12 cellular contexts compared by ENCODE assay signal in genomic region chr7:100372694-100373093, GRCh38. TPM values are rescaled to one million over a fixed set of nuclear protein-coding genes. Genes with fewer than 3 reads are reported as not detected.
DNase-seq lines count a peak whose midpoint lies in the region; ATAC-seq, FAIRE-seq and TF ChIP-seq lines count a peak whose summit lies in the region.
"Had no signal": no experiment of that assay in that cellular context is flagged by ENCODE, and none has a peak within 500 bp of the region (broad histone marks: within the 10 kb centered on the region; RNA-seq: fewer than 3 reads in every experiment).

No MANE protein-coding gene starts in this region.

- no peaks in the 10 kb centered on the region for H3K9me3 ChIP-seq in left ventricle myocardium inferior (replicated peaks)
- no peaks in the 10 kb centered on the region for H3K9me3 ChIP-seq in GM12878 (replicated peaks; ENCODE audit: control insufficient read depth, insufficient read depth, low read length)
- no peaks in the 10 kb centered on the region for H3K9me3 ChIP-seq in muscle layer of duodenum (ENCODE audit: control insufficient read depth in 1 of 2, low read length in 2 of 2)
- no peaks in the 10 kb centered on the region for H3K9me3 ChIP-seq in upper lobe of right lung
- no peaks in the 10 kb centered on the region for H3K9me3 ChIP-seq in thyroid gland
- H3K9me3 ChIP-seq: thoracic aorta had no signal

- H2AFZ ChIP-seq in GM12878 (ENCODE audit: control insufficient read depth, low read depth, low read length): no peak overlapping the region

- H3K4me2 ChIP-seq in GM12878 (ENCODE audit: control insufficient read depth, insufficient read depth): no peak overlapping the region

- H3K4me1 ChIP-seq in left ventricle myocardium inferior (peaks cover 8% of the 10 kb centered on the region), GM12878 (ENCODE audit: control insufficient read depth, insufficient read depth, low read length) (peaks cover 45% of the 10 kb centered on the region), muscle layer of duodenum (ENCODE audit: control insufficient read depth in 1 of 2, insufficient read depth in 2 of 2, low read length in 2 of 2) (no peaks in the 10 kb centered on the region), upper lobe of right lung (peaks cover 4% of the 10 kb centered on the region), thyroid gland (no peaks in the 10 kb centered on the region)

- H3K4me3 ChIP-seq in left ventricle myocardium inferior (no peak overlapping the region), GM12878 (no peak overlapping the region), muscle layer of duodenum (ENCODE audit: low read depth in 1 of 2, low read length in 2 of 2) (no peak overlapping the region), upper lobe of right lung (no peak overlapping the region), thyroid gland (replicated peaks in 1 of 3) (no peak overlapping the region)

- RAD21 ChIA-PET in GM12878 (lab: Charles Lee; ENCODE audit: unreplicated experiment): interaction anchor here (1.4 kb wide), 1 partner anchor 35 kb away, joined by 4 read pairs; no protein-coding TSS in a partner anchor

- in situ Hi-C loops in GM12878 (cut with MboI): no loop called here

- H3K36me3 ChIP-seq in left ventricle myocardium inferior: peaks cover 12% of the 10 kb centered on the region
- no peaks in the 10 kb centered on the region for H3K36me3 ChIP-seq in GM12878 (ENCODE audit: control insufficient read depth in 2 of 2, insufficient read depth in 2 of 2, low read length in 1 of 2)
- peaks cover 0 to under 1% of the 10 kb centered on the region in 2 donors for H3K36me3 ChIP-seq in muscle layer of duodenum (ENCODE audit: control insufficient read depth in 1 of 2, insufficient read depth in 2 of 2, low read length in 2 of 2)
- no peaks in the 10 kb centered on the region for H3K36me3 ChIP-seq in upper lobe of right lung
- no peaks in the 10 kb centered on the region for H3K36me3 ChIP-seq in thyroid gland
- H3K36me3 ChIP-seq: brain microvascular endothelial cell had no signal

- no peak for TF ChIP-seq RAD21 in GM12878 (IDR thresholded peaks at IDR 0.05; ENCODE audit: insufficient read depth, low read depth, low read length)

- no peak for TF ChIP-seq CTCF in left ventricle myocardium inferior (IDR thresholded peaks at IDR 0.05; ENCODE audit: borderline replicate concordance)
- no peak for TF ChIP-seq CTCF in GM12878 (IDR thresholded peaks at IDR 0.05 in 2 of 3, conservative IDR thresholded peaks at IDR 0.05 in 1 of 3; ENCODE audit: control insufficient read depth in 2 of 3, extremely low read depth in 1 of 3, insufficient read depth in 1 of 3, low read depth in 3 of 3, low read length in 3 of 3)
- no peak for TF ChIP-seq CTCF in upper lobe of right lung (IDR thresholded peaks at IDR 0.05)
- no peak for TF ChIP-seq CTCF in thyroid gland (IDR thresholded peaks at IDR 0.05)

- H3K27me3 ChIP-seq in left ventricle myocardium inferior (ENCODE audit: low read depth): no peaks in the 10 kb centered on the region
- H3K27me3 ChIP-seq in GM12878 (replicated peaks in 1 of 2; ENCODE audit: control insufficient read depth in 2 of 2, insufficient read depth in 2 of 2, low read length in 1 of 2): no peaks in the 10 kb centered on the region
- H3K27me3 ChIP-seq in muscle layer of duodenum (ENCODE audit: low read depth, low read length): no peaks in the 10 kb centered on the region
- H3K27me3 ChIP-seq in upper lobe of right lung: no peaks in the 10 kb centered on the region
- no peaks in the 10 kb centered on the region for H3K27me3 ChIP-seq in thyroid gland
- H3K27me3 ChIP-seq: brain microvascular endothelial cell had no signal

- POLR2A ChIA-PET in GM12878 (lab: Charles Lee): interaction anchor here (1.0 kb wide), 1 partner anchor 64 kb away, joined by 3 read pairs; the partner anchor contains the start of gene PPP1R35

- intact Hi-C loops in left ventricle myocardium inferior (cut with micrococcal nuclease) (no loop called here), left ventricle myocardium superior (cut with micrococcal nuclease) (no loop called here), GM12878 (cut with micrococcal nuclease; ENCODE audit: unreplicated experiment) (no loop called here), upper lobe of right lung (cut with DNase I) (no loop called here), thyroid gland (cut with DNase I) (no loop called here)

- FAIRE-seq in GM12878 (lab: Jason Lieb, UNC): no peak
- FAIRE-seq: HTR-8/SVneo had no signal

- H4K20me1 ChIP-seq in GM12878 (ENCODE audit: control insufficient read depth, insufficient read depth): no peaks in the 10 kb centered on the region

- TF ChIP-seq EP300 in GM12878 (IDR thresholded peaks at IDR 0.05; ENCODE audit: borderline replicate concordance in 1 of 2, control insufficient read depth in 1 of 2, low read depth in 2 of 2, low read length in 2 of 2): no peak

- 72% methylated on average over 6 of the region's 6 CpGs for WGBS in GM12878 (ENCODE audit: insufficient coverage, insufficient replicate concordance, low lambda C conversion rate, missing lambda C conversion rate)
- 67% methylated on average over 6 of the region's 6 CpGs; no CpG with 5 or more reads in 1 of the 2 donors for WGBS in thyroid gland, 2 donors

- no peak for ATAC-seq in left ventricle myocardium superior
- no peak for ATAC-seq in GM12878
- ATAC-seq in upper lobe of right lung: peak; percentile 2

- no TSS peak for BruUV-seq in GM12878 (replicated peaks; lab: Mats Ljungman, UMichigan)

- CTCF ChIA-PET in GM12878 (lab: Yijun Ruan, JAX): interaction anchor here (0.6 to 10.0 kb wide), 2 partner anchors 34 to 171 kb away, joined by 3 to 134 read pairs; no protein-coding TSS in a partner anchor

- peak overlapping the region; percentile 59 for H3K27ac ChIP-seq in left ventricle myocardium inferior (replicated peaks)
- no peak overlapping the region for H3K27ac ChIP-seq in GM12878 (ENCODE audit: control insufficient read depth, insufficient read depth)
- H3K27ac ChIP-seq in muscle layer of duodenum (ENCODE audit: low read length): peak overlapping the region; percentile 63
- peak overlapping the region; percentile 75 for H3K27ac ChIP-seq in upper lobe of right lung
- H3K27ac ChIP-seq in thyroid gland: no peak overlapping the region
- H3K27ac ChIP-seq: brain microvascular endothelial cell had no signal

- H3K79me2 ChIP-seq in GM12878 (ENCODE audit: control insufficient read depth, insufficient read depth, low read length): peaks cover 20% of the 10 kb centered on the region

- DNase-seq in left ventricle myocardium inferior (no peak), left ventricle myocardium superior (no peak), GM12878 (ENCODE audit: low read depth, low spot score) (no peak), upper lobe of right lung (peak; percentile 64), 8988T (no peak), thyroid gland (no peak), SW480 (ENCODE audit: low spot score) (no peak)
- DNase-seq: NCI-H187 had no signal

- no peak; the same call in 1 of the 2 replicates for TF ChIP-seq POLR2A in GM12878 (IDR thresholded peaks at IDR 0.05; ENCODE audit: low read depth, low read length)
- no peak for TF ChIP-seq POLR2A in thyroid gland (IDR thresholded peaks at IDR 0.05)

- H3K9ac ChIP-seq in GM12878 (ENCODE audit: control insufficient read depth, insufficient read depth, low read length): no peak overlapping the region

- SMC1A ChIA-PET in GM12878 (lab: Charles Lee; ENCODE audit: uncharacterized antibody, unreplicated experiment): no interaction called here

RNA-seq across cellular contexts. Expression of gene PILRA, which starts 0.6 kb away (rescaled TPM):
- total RNA-seq in left ventricle myocardium inferior (2.0 TPM), left ventricle myocardium superior (3.2 TPM), GM12878 (2014; rRNA removed) (9.0 and 10.1 TPM in 2 replicates), GM12878 (2014; rRNA removed; fragmentation: Illumina TruSeq; extraction: Trizol) (10.8 and 11.1 TPM in 2 replicates), GM12878 (2021) (7.0 and 7.5 TPM in 2 replicates), upper lobe of right lung (36.9 TPM), thyroid gland (1 to 10 TPM; 2.4 to 6.4 (median 4.4) TPM)
- 51.4 and 53.5 TPM in 2 replicates for total RNA-seq in GM12878 (2013; cell fraction: nucleolus; rRNA removed)
- polyA plus RNA-seq in GM12878 (2011; ENCODE audit: low read depth): 2.1 TPM
- polyA plus RNA-seq in GM12878 (2011; rRNA removed) (30.2 and 43.3 TPM in 2 replicates), GM12878 (2014; fragmentation: Illumina TruSeq; extraction: Trizol) (12.0 and 14.2 TPM in 2 replicates), GM12878 (2014; fragmentation: Nextera tagmentation; extraction: Ambion mirVana) (10 to 100 TPM; 12.2 to 13.5 TPM), GM12878 (2014; rRNA removed) (12.7 and 15.2 TPM in 2 replicates), GM12878 (2016; fragmentation: Nextera tagmentation; extraction: Ambion mirVana) (1 to 10 TPM; 6.6 to 7.2 TPM)
- polyA plus RNA-seq in GM12878 (2011; cell fraction: cytosol; rRNA removed): 77.4 and 79.8 TPM in 2 replicates
- polyA plus RNA-seq in GM12878 (2011; cell fraction: nucleus; rRNA removed): 35.6 and 39.5 TPM in 2 replicates
- 4.9 and 7.0 TPM in 2 replicates for polyA plus RNA-seq in GM12878 (2012)
- 37.6 and 58.1 TPM in 2 replicates for polyA minus RNA-seq in GM12878 (2011; rRNA and poly(A)+ RNA removed)
- polyA minus RNA-seq in GM12878 (2011; cell fraction: cytosol; rRNA and poly(A)+ RNA removed): 8.8 and 9.1 TPM in 2 replicates
- polyA minus RNA-seq in GM12878 (2011; cell fraction: nucleus; rRNA and poly(A)+ RNA removed): 28.2 and 40.5 TPM in 2 replicates

RNA-seq across cellular contexts. Expression of gene PILRB, which starts 14.8 kb away (rescaled TPM):
- 10.6 TPM for total RNA-seq in left ventricle myocardium inferior
- total RNA-seq in left ventricle myocardium superior: 10.9 TPM
- total RNA-seq in GM12878 (2013; cell fraction: nucleolus; rRNA removed): 77.2 and 88.6 TPM in 2 replicates
- 23.9 and 24.0 TPM in 2 replicates for total RNA-seq in GM12878 (2014; rRNA removed)
- total RNA-seq in GM12878 (2014; rRNA removed; fragmentation: Illumina TruSeq; extraction: Trizol): 13.2 TPM in 2 replicates
- 23.1 and 24.1 TPM in 2 replicates for total RNA-seq in GM12878 (2021)
- polyA plus RNA-seq in GM12878 (2011; ENCODE audit: low read depth): 5.1 TPM
- 14.9 and 35.9 TPM in 2 replicates for polyA plus RNA-seq in GM12878 (2011; rRNA removed)
- 25.1 and 44.7 TPM in 2 replicates for polyA plus RNA-seq in GM12878 (2011; cell fraction: cytosol; rRNA removed)
- polyA plus RNA-seq in GM12878 (2011; cell fraction: nucleus; rRNA removed): 499 and 556 TPM in 2 replicates
- polyA plus RNA-seq in GM12878 (2012): 15.1 and 17.8 TPM in 2 replicates
- polyA plus RNA-seq in GM12878 (2014; fragmentation: Illumina TruSeq; extraction: Trizol): 16.9 and 26.5 TPM in 2 replicates
- polyA plus RNA-seq in GM12878 (2014; fragmentation: Nextera tagmentation; extraction: Ambion mirVana): 1 to 10 TPM; 2.6 to 5.6 TPM
- 50.3 and 55.4 TPM in 2 replicates for polyA plus RNA-seq in GM12878 (2014; rRNA removed)
- polyA plus RNA-seq in GM12878 (2016; fragmentation: Nextera tagmentation; extraction: Ambion mirVana): 10 to 100 TPM; 18.6 to 20.1 TPM
- polyA minus RNA-seq in GM12878 (2011; rRNA and poly(A)+ RNA removed): 8.9 and 25.0 TPM in 2 replicates
- polyA minus RNA-seq in GM12878 (2011; cell fraction: cytosol; rRNA and poly(A)+ RNA removed): 4.8 and 5.7 TPM in 2 replicates
- 26.7 and 66.3 TPM in 2 replicates for polyA minus RNA-seq in GM12878 (2011; cell fraction: nucleus; rRNA and poly(A)+ RNA removed)
- total RNA-seq in upper lobe of right lung: 38.1 TPM
- total RNA-seq in thyroid gland: 10 to 100 TPM; 60.9 to 86.5 (median 73.9) TPM

RNA-seq across cellular contexts. Expression of gene ZCWPW1, which starts 55.8 kb away (rescaled TPM):
- total RNA-seq in left ventricle myocardium inferior: 4.6 TPM
- 4.2 TPM for total RNA-seq in left ventricle myocardium superior
- 6.6 and 6.8 TPM in 2 replicates for total RNA-seq in GM12878 (2013; cell fraction: nucleolus; rRNA removed)
- 2.5 and 3.8 TPM in 2 replicates for total RNA-seq in GM12878 (2014; rRNA removed)
- total RNA-seq in GM12878 (2014; rRNA removed; fragmentation: Illumina TruSeq; extraction: Trizol): 3.8 and 4.4 TPM in 2 replicates
- 3.3 and 3.7 TPM in 2 replicates for total RNA-seq in GM12878 (2021)
- polyA plus RNA-seq in GM12878 (2011; ENCODE audit: low read depth): 4.2 TPM
- polyA plus RNA-seq in GM12878 (2011; rRNA removed): 2.9 and 4.6 TPM in 2 replicates
- 2.3 and 3.0 TPM in 2 replicates for polyA plus RNA-seq in GM12878 (2011; cell fraction: cytosol; rRNA removed)
- polyA plus RNA-seq in GM12878 (2011; cell fraction: nucleus; rRNA removed): 6.2 and 7.2 TPM in 2 replicates
- 3.7 and 4.0 TPM in 2 replicates for polyA plus RNA-seq in GM12878 (2012)
- 3.9 and 4.3 TPM in 2 replicates for polyA plus RNA-seq in GM12878 (2014; fragmentation: Illumina TruSeq; extraction: Trizol)
- polyA plus RNA-seq in GM12878 (2014; fragmentation: Nextera tagmentation; extraction: Ambion mirVana): 1 to 10 TPM; 1.3 to 2.3 TPM
- 4.4 and 5.1 TPM in 2 replicates for polyA plus RNA-seq in GM12878 (2014; rRNA removed)
- 1 to 10 TPM; 3.5 to 3.9 TPM for polyA plus RNA-seq in GM12878 (2016; fragmentation: Nextera tagmentation; extraction: Ambion mirVana)
- 1.5 and 2.0 TPM in 2 replicates for polyA minus RNA-seq in GM12878 (2011; rRNA and poly(A)+ RNA removed)
- 1.3 and 2.1 TPM in 2 replicates for polyA minus RNA-seq in GM12878 (2011; cell fraction: cytosol; rRNA and poly(A)+ RNA removed)
- polyA minus RNA-seq in GM12878 (2011; cell fraction: nucleus; rRNA and poly(A)+ RNA removed): 1.8 and 1.9 TPM in 2 replicates
- 4.8 TPM for total RNA-seq in upper lobe of right lung
- total RNA-seq in thyroid gland: 1 to 10 TPM; 3.6 to 7.1 (median 4.3) TPM

RNA-seq across cellular contexts. Expression of gene MEPCE, which starts 56.9 kb away (rescaled TPM):
- 23.6 TPM for total RNA-seq in left ventricle myocardium inferior
- total RNA-seq in left ventricle myocardium superior: 25.8 TPM
- 21.3 and 27.2 TPM in 2 replicates for total RNA-seq in GM12878 (2013; cell fraction: nucleolus; rRNA removed)
- 33.8 and 39.6 TPM in 2 replicates for total RNA-seq in GM12878 (2014; rRNA removed)
- 22.8 and 26.0 TPM in 2 replicates for total RNA-seq in GM12878 (2014; rRNA removed; fragmentation: Illumina TruSeq; extraction: Trizol)
- 46.0 and 48.0 TPM in 2 replicates for total RNA-seq in GM12878 (2021)
- 17.6 TPM for polyA plus RNA-seq in GM12878 (2011; ENCODE audit: low read depth)
- 9.1 and 16.2 TPM in 2 replicates for polyA plus RNA-seq in GM12878 (2011; rRNA removed)
- 17.2 and 23.4 TPM in 2 replicates for polyA plus RNA-seq in GM12878 (2011; cell fraction: cytosol; rRNA removed)
- polyA plus RNA-seq in GM12878 (2011; cell fraction: nucleus; rRNA removed): 33.6 and 46.8 TPM in 2 replicates
- polyA plus RNA-seq in GM12878 (2012): 31.5 and 32.5 TPM in 2 replicates
- 15.1 and 35.8 TPM in 2 replicates for polyA plus RNA-seq in GM12878 (2014; fragmentation: Illumina TruSeq; extraction: Trizol)
- 10 to 100 TPM in 1 of 2 experiments, 1 to 10 TPM in 1; 8.2 to 12.6 TPM for polyA plus RNA-seq in GM12878 (2014; fragmentation: Nextera tagmentation; extraction: Ambion mirVana)
- 32.3 and 42.0 TPM in 2 replicates for polyA plus RNA-seq in GM12878 (2014; rRNA removed)
- 10 to 100 TPM; 14.9 to 18.1 TPM for polyA plus RNA-seq in GM12878 (2016; fragmentation: Nextera tagmentation; extraction: Ambion mirVana)
- polyA minus RNA-seq in GM12878 (2011; rRNA and poly(A)+ RNA removed): 23.3 and 38.0 TPM in 2 replicates
- polyA minus RNA-seq in GM12878 (2011; cell fraction: cytosol; rRNA and poly(A)+ RNA removed): 12.3 and 15.0 TPM in 2 replicates
- 23.2 and 40.4 TPM in 2 replicates for polyA minus RNA-seq in GM12878 (2011; cell fraction: nucleus; rRNA and poly(A)+ RNA removed)
- 36.3 TPM for total RNA-seq in upper lobe of right lung
- total RNA-seq in thyroid gland: 10 to 100 TPM; 42.9 to 48.7 (median 45.6) TPM

Comparison
In these comparisons a context has a peak if more than half of its experiments do, and no peak if none do; other contexts are left out.
1. H3K27ac ChIP-seq: peak in left ventricle myocardium inferior (single experiment), muscle layer of duodenum (single experiment) and upper lobe of right lung (single experiment); none in GM12878 (single experiment) and thyroid gland (0 of 3).